ENCODE assay signal across 10 cellular contexts in the genomic region with DNA sequence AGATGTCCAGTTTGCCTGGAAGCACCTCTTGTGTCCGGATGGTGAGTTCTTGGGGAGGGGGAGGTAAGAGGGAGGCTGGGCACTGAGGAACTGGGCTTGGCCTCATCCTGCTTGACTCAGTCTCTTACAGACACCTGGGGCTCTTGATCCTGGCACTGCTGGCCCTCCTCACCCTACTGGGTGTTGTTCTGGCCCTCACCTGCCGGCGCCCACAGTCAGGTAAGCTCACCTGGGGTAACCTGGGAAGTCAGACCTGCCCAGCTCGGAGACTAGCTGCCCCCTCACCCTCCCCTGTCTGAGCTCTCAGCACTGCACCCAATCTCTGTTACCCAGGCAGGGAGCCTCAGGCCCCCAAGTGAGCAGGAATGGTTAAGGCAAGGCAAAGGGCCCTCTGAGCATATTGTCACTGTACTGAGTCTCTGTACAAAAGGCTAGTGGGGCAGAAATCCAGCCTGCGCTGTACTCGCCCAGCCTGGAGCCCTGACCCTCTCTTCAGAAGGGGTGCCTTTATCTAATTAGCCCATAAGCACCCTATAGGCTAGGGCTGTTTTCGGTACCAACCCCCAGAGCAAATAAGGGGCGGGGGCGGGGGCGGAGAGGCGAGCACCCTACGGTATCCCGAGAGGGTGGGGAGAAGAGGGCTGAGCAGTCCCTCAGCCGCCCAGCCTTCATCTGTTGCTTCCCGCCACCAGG. TPM values are rescaled to one million over a fixed set of nuclear protein-coding genes. Genes with fewer than 3 reads are reported as not detected.
DNase-seq lines count a peak whose midpoint lies in the region; ATAC-seq, FAIRE-seq and TF ChIP-seq lines count a peak whose summit lies in the region.
"Had no signal": no experiment of that assay in that cellular context is flagged by ENCODE, and none has a peak within 500 bp of the region (broad histone marks: within the 10 kb centered on the region; RNA-seq: fewer than 3 reads in every experiment).

No MANE protein-coding gene starts in this region.

- H3K4me3 ChIP-seq in ACC112 (ENCODE audit: low read depth, low read length) (peak overlapping the region; percentile 79), GM23248 (peak overlapping the region; percentile 73), astrocyte (ENCODE audit: insufficient read depth, low read depth, low read length) (peak overlapping the region; percentile 57), mucosa of stomach (ENCODE audit: low read length) (no peak overlapping the region)

- no peak overlapping the region for H3K27ac Mint-ChIP-seq in astrocyte (ENCODE audit: unreplicated experiment)

- H3K79me2 ChIP-seq in ACC112 (ENCODE audit: control insufficient read depth, insufficient read depth, low read length, unreplicated experiment) = peaks cover 13% of the 10 kb centered on the region
- H3K79me2 ChIP-seq in GM23248 (ENCODE audit: insufficient read depth) = no peaks in the 10 kb centered on the region
- H3K79me2 ChIP-seq in astrocyte (ENCODE audit: insufficient read depth, low read length) = no peaks in the 10 kb centered on the region

- TF ChIP-seq CTCF in astrocyte (IDR thresholded peaks at IDR 0.05; ENCODE audit: insufficient read depth, low read depth, low read length) = no peak

- DNase-seq in GM23248 (no peak), astrocyte (ENCODE audit: low read depth) (no peak)
- no peak for DNase-seq in activated CD4-positive, alpha-beta T cell treated with anti-CD3 and anti-CD28 coated beads, Interleukin-2, amount 50 U/mL, for 48 hours

- peaks cover 6% of the 10 kb centered on the region; the same call in 1 of the 2 replicates for H3F3A ChIP-seq in GM23248 (ENCODE audit: insufficient read depth)

- H3K4me3 Mint-ChIP-seq in astrocyte (ENCODE audit: unreplicated experiment) = no peak overlapping the region

- no peaks in the 10 kb centered on the region for H3K27me3 Mint-ChIP-seq in astrocyte (ENCODE audit: low read depth, unreplicated experiment)

- FAIRE-seq in astrocyte (lab: Jason Lieb, UNC) = no peak
- FAIRE-seq: colon had no signal

- H3K27me3 ChIP-seq in ACC112 (ENCODE audit: insufficient read depth, low read length) (no peaks in the 10 kb centered on the region), GM23248 (replicated peaks; ENCODE audit: insufficient read depth) (no peaks in the 10 kb centered on the region), astrocyte (ENCODE audit: insufficient read depth, low read length) (no peaks in the 10 kb centered on the region), mucosa of stomach (ENCODE audit: control insufficient read depth, insufficient read depth, low read length) (no peaks in the 10 kb centered on the region)

- H4K20me1 ChIP-seq in GM23248 (ENCODE audit: insufficient read depth) = no peaks in the 10 kb centered on the region
- no peaks in the 10 kb centered on the region for H4K20me1 ChIP-seq in astrocyte (ENCODE audit: insufficient read depth, low read length)

- ATAC-seq in GM18870 (IDR thresholded peaks at IDR 0.05; ENCODE audit: unreplicated experiment) (no peak), HG02623 (IDR thresholded peaks at IDR 0.05; ENCODE audit: unreplicated experiment) (no peak), GM19397 (IDR thresholded peaks at IDR 0.05; ENCODE audit: unreplicated experiment) (no peak)
- ATAC-seq: HCT116 had no signal

- H3K4me1 Mint-ChIP-seq in astrocyte (ENCODE audit: low read depth, unreplicated experiment) = peaks cover 7% of the 10 kb centered on the region

- 17 to 21% methylated on average over 15 of the region's 15 CpGs for WGBS in GM23248 (ENCODE audit: low coverage in 1 of 2, low lambda C conversion rate in 2 of 2, missing lambda C conversion rate in 2 of 2), 2 experiments

- no peaks in the 10 kb centered on the region for H3K9me3 ChIP-seq in GM23248 (ENCODE audit: low read depth)
- no peaks in the 10 kb centered on the region for H3K9me3 ChIP-seq in astrocyte (ENCODE audit: insufficient read depth, low read depth, low read length)
- H3K9me3 ChIP-seq in mucosa of stomach (ENCODE audit: control insufficient read depth, low read length) = no peaks in the 10 kb centered on the region

- H3K4me1 ChIP-seq in ACC112 (ENCODE audit: control insufficient read depth, insufficient read depth, low read length, unreplicated experiment) (peaks cover 37% of the 10 kb centered on the region), GM23248 (ENCODE audit: insufficient read depth) (peaks cover 13% of the 10 kb centered on the region), astrocyte (ENCODE audit: insufficient read depth, low read length) (peaks cover 29% of the 10 kb centered on the region), mucosa of stomach (ENCODE audit: control insufficient read depth, insufficient read depth, low read length) (peaks cover 49% of the 10 kb centered on the region)

- peaks cover 10% of the 10 kb centered on the region for H3K36me3 Mint-ChIP-seq in astrocyte (ENCODE audit: low read depth, unreplicated experiment)

- H2AFZ ChIP-seq in ACC112 (ENCODE audit: low read length, unreplicated experiment) (no peak overlapping the region), GM23248 (peak overlapping the region; percentile 80), astrocyte (ENCODE audit: low read depth, low read length) (peak overlapping the region; percentile 92)

- H3K27ac ChIP-seq in ACC112 (ENCODE audit: low read depth, low read length) (no peak overlapping the region), GM23248 (no peak overlapping the region), astrocyte (ENCODE audit: low read depth, low read length) (no peak overlapping the region)

- in situ Hi-C loops in GM23248 (cut with MboI) = no loop called here

- H3K9me2 ChIP-seq in GM23248 (ENCODE audit: insufficient read depth) = no peaks in the 10 kb centered on the region

- H3K4me2 ChIP-seq in GM23248 (ENCODE audit: unreplicated experiment) (peak overlapping the region; percentile 74), astrocyte (ENCODE audit: low read length) (peak overlapping the region; percentile 92)

- no peaks in the 10 kb centered on the region for H3K36me3 ChIP-seq in ACC112 (ENCODE audit: insufficient read depth, low read length)
- no peaks in the 10 kb centered on the region for H3K36me3 ChIP-seq in GM23248 (ENCODE audit: low read depth)
- H3K36me3 ChIP-seq in astrocyte (ENCODE audit: insufficient read depth, low read length) = no peaks in the 10 kb centered on the region
- peaks cover 7% of the 10 kb centered on the region for H3K36me3 ChIP-seq in mucosa of stomach (ENCODE audit: control insufficient read depth, insufficient read depth, low read length)

- peak overlapping the region; percentile 71 for H3K9ac ChIP-seq in GM23248
- H3K9ac ChIP-seq in astrocyte (ENCODE audit: low read length) = no peak overlapping the region
- H3K9ac ChIP-seq in mucosa of stomach (ENCODE audit: low read length) = peak overlapping the region; percentile 61

- H3K9me3 Mint-ChIP-seq in astrocyte (ENCODE audit: unreplicated experiment) = peaks cover 9% of the 10 kb centered on the region

RNA-seq across cellular contexts. Expression of a gene that starts 2.2 kb away (rescaled TPM):
- 41.8 and 49.4 TPM in 2 replicates for total RNA-seq in GM23248 (2014; rRNA removed; shearing (Covaris generic))
- polyA plus RNA-seq in GM23248 (2016; fragmentation: Nextera tagmentation; extraction: Ambion mirVana) = 20.5 and 25.3 TPM in 2 replicates
- 20.1 and 23.9 TPM in 2 replicates for total RNA-seq in astrocyte

RNA-seq across cellular contexts. Expression of a gene that starts 12.1 kb away (rescaled TPM):
- 0.51 and 5.5 TPM in 2 replicates for total RNA-seq in GM23248 (2014; rRNA removed; shearing (Covaris generic))
- 0.24 and 0.27 TPM in 2 replicates for polyA plus RNA-seq in GM23248 (2016; fragmentation: Nextera tagmentation; extraction: Ambion mirVana)
- 3.7 and 4.6 TPM in 2 replicates for total RNA-seq in astrocyte

RNA-seq across cellular contexts. Expression of a gene that starts 18.9 kb away (rescaled TPM):
- 18.2 and 29.5 TPM in 2 replicates for total RNA-seq in GM23248 (2014; rRNA removed; shearing (Covaris generic))
- polyA plus RNA-seq in GM23248 (2016; fragmentation: Nextera tagmentation; extraction: Ambion mirVana) = 19.2 and 19.9 TPM in 2 replicates
- 18.8 and 26.2 TPM in 2 replicates for total RNA-seq in astrocyte

RNA-seq across cellular contexts. Expression of a gene that starts 24.3 kb away (rescaled TPM):
- 32.9 and 35.7 TPM in 2 replicates for total RNA-seq in GM23248 (2014; rRNA removed; shearing (Covaris generic))
- polyA plus RNA-seq in GM23248 (2016; fragmentation: Nextera tagmentation; extraction: Ambion mirVana) = 45.3 and 46.8 TPM in 2 replicates
- 31.7 and 33.6 TPM in 2 replicates for total RNA-seq in astrocyte

RNA-seq across cellular contexts. Expression of a gene that starts 34.7 kb away (rescaled TPM):
- total RNA-seq in GM23248 (2014; rRNA removed; shearing (Covaris generic)) = not detected in 2 replicates
- polyA plus RNA-seq in GM23248 (2016; fragmentation: Nextera tagmentation; extraction: Ambion mirVana) = not detected in 2 replicates
- not detected in 2 replicates for total RNA-seq in astrocyte
